Comparison of ENCODE assay signal across 1 cellular context in the genomic region with DNA sequence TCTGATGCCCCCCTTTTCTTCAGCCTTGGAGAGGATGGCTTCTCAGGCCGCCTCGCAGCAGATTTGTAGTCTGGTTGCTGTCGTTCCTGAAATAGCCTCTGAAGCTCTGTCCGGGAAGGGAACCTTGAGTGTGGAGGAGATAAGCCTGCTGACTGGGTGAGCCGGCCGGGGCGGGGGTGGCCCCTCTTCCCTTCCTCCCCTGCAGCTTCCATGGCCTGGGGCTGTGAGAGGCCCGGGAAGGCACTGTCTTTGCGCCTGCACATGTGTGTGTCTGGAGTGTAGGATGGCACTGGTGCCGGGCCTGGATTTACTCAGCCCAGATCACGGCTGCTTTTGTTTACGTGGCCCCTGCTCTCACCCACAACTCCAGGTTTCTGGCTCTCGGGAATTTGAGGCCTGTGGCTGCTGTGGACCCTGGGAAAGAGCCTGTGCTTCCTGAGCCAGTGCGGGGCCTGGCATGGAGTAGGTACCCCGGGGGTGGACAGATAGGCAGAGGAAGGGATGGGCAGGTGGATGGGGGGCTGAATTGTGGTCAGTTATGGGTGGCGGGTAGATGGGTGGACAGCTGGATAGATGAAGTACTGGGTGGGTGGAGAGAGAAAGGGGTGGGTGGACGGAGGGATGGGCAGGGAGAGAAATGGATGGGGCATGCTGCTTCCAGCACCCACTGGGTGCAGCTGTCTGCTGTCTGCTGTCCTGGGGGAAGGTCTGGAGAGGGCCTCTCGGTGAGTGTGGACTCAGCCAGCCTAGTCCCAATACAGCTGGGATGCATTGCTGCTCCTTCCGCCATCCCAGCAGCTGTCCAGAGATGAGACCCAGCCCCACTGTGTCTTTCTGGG.
TF ChIP-seq lines count a peak whose summit lies in the region.

No MANE protein-coding gene starts in this region.

TF ChIP-seq in GM12891, 5 proteins besides CTCF, POLR2A, EP300 and RAD21 (continued from another document):
- TF ChIP-seq POU2F2 (IDR thresholded peaks at IDR 0.05; ENCODE audit: low read depth, low read length) (no peak), SPI1 (IDR thresholded peaks at IDR 0.05; ENCODE audit: low read depth, low read length) (no peak)
TF ChIP-seq in GM12891: peak in this region for 0.
